ENCODE assay signal across 9 cellular contexts in genomic region chr14:94342334-94342934, GRCh38. TPM values are rescaled to one million over a fixed set of nuclear protein-coding genes. Genes with fewer than 3 reads are reported as not detected.
DNase-seq lines count a peak whose midpoint lies in the region; ATAC-seq, FAIRE-seq and TF ChIP-seq lines count a peak whose summit lies in the region.
"Had no signal": no experiment of that assay in that cellular context is flagged by ENCODE, and none has a peak within 500 bp of the region (broad histone marks: within the 10 kb centered on the region; RNA-seq: fewer than 3 reads in every experiment).

No MANE protein-coding gene starts in this region.

- DNase-seq in Ammon's horn (ENCODE audit: low spot score), result peak; percentile 74
- peak; percentile 88 for DNase-seq in HTR-8/SVneo (ENCODE audit: insufficient read length, low spot score)
- DNase-seq in left ventricle myocardium inferior, result peak; percentile 84
- peak; percentile 55 for DNase-seq in stimulated activated CD8-positive, alpha-beta memory T cell treated with anti-CD3 and anti-CD28 coated beads, Interleukin-4, amount 100 ng/mL, for 48 hours
- no peak for DNase-seq in HAP-1 (ENCODE audit: low spot score in 2 of 2)
- no peak for DNase-seq in UCSD-AML1 (lab: John Stamatoyannopoulos, UW; ENCODE audit: unreplicated experiment)
- DNase-seq in NCI-H128 (lab: John Stamatoyannopoulos, UW; ENCODE audit: unreplicated experiment), result no peak

- H3K4me1 Mint-ChIP-seq in activated T-helper 17 cell treated with anti-CD3 and anti-CD28 coated beads, Interleukin-2, amount 50 U/mL, for 72 hours, result peaks cover 56% of the 10 kb centered on the region

- intact Hi-C loops in left ventricle myocardium inferior (cut with micrococcal nuclease), result no loop called here

- H3K4me3 ChIP-seq in left ventricle myocardium inferior (no peak overlapping the region), HAP-1 (no peak overlapping the region)

- H3K27me3 ChIP-seq in left ventricle myocardium inferior (ENCODE audit: low read depth) (peaks cover 1% of the 10 kb centered on the region), HAP-1 (ENCODE audit: low read depth) (no peaks in the 10 kb centered on the region)

- FAIRE-seq in HTR-8/SVneo (lab: Jason Lieb, UNC), result peak; percentile 44

- peaks cover 26% of the 10 kb centered on the region for H3K9me3 Mint-ChIP-seq in activated T-helper 17 cell treated with anti-CD3 and anti-CD28 coated beads, Interleukin-2, amount 50 U/mL, for 72 hours

- peaks cover 5% of the 10 kb centered on the region for H3K36me3 Mint-ChIP-seq in activated T-helper 17 cell treated with anti-CD3 and anti-CD28 coated beads, Interleukin-2, amount 50 U/mL, for 72 hours (ENCODE audit: low read depth)

- H3K9me3 ChIP-seq in left ventricle myocardium inferior (replicated peaks), result no peaks in the 10 kb centered on the region
- H3K9me3 ChIP-seq in HAP-1, result no peaks in the 10 kb centered on the region

- H3K4me3 Mint-ChIP-seq in activated T-helper 17 cell treated with anti-CD3 and anti-CD28 coated beads, Interleukin-2, amount 50 U/mL, for 72 hours, result peak overlapping the region; percentile 72

- no peak overlapping the region for H3K27ac ChIP-seq in left ventricle myocardium inferior (replicated peaks)

- no peaks in the 10 kb centered on the region for H3K27me3 Mint-ChIP-seq in activated T-helper 17 cell treated with anti-CD3 and anti-CD28 coated beads, Interleukin-2, amount 50 U/mL, for 72 hours

- peak; percentile 70 for ATAC-seq in activated T-helper 17 cell treated with anti-CD3 and anti-CD28 coated beads, Interleukin-2, amount 50 U/mL, for 72 hours (replicated peaks)

- in situ Hi-C loops in HAP-1 (cut with MboI; ENCODE audit: low sequenced_read_pairs), result no loop called here

- H3K4me1 ChIP-seq in left ventricle myocardium inferior, result peaks cover 14% of the 10 kb centered on the region
- no peaks in the 10 kb centered on the region for H3K4me1 ChIP-seq in HAP-1

- TF ChIP-seq CTCF in left ventricle myocardium inferior (IDR thresholded peaks at IDR 0.05; ENCODE audit: borderline replicate concordance), result no peak

- H3K36me3 ChIP-seq in left ventricle myocardium inferior, result no peaks in the 10 kb centered on the region
- no peaks in the 10 kb centered on the region for H3K36me3 ChIP-seq in HAP-1 (replicated peaks)

- H3K27ac Mint-ChIP-seq in activated T-helper 17 cell treated with anti-CD3 and anti-CD28 coated beads, Interleukin-2, amount 50 U/mL, for 72 hours, result peak overlapping the region; percentile 94

RNA-seq across cellular contexts. Expression of gene SERPINA6, which starts 19.3 kb away (rescaled TPM):
- under 1 TPM in 1 of 2 donors, not detected in 1; 0.61 TPM for total RNA-seq in activated T-helper 17 cell treated with anti-CD3 and anti-CD28 coated beads, Interleukin-2, amount 50 U/mL, for 72 hours
- total RNA-seq in left ventricle myocardium inferior, result not detected
- total RNA-seq: urinary bladder had no signal

RNA-seq across cellular contexts. Expression of gene SERPINA2, which starts 24.1 kb away (rescaled TPM):
- total RNA-seq in activated T-helper 17 cell treated with anti-CD3 and anti-CD28 coated beads, Interleukin-2, amount 50 U/mL, for 72 hours, result under 1 TPM in 1 of 2 donors, not detected in 1; 0.29 TPM
- not detected for total RNA-seq in left ventricle myocardium inferior
- total RNA-seq: urinary bladder had no signal

RNA-seq across cellular contexts. Expression of gene SERPINA1, which starts 46.0 kb away (rescaled TPM):
- total RNA-seq in activated T-helper 17 cell treated with anti-CD3 and anti-CD28 coated beads, Interleukin-2, amount 50 U/mL, for 72 hours, result 100 to 1,000 TPM in 1 of 2 donors, 1 to 10 TPM in 1; 1.3 to 160 TPM
- total RNA-seq in left ventricle myocardium inferior, result 4.4 TPM

RNA-seq across cellular contexts. Expression of gene SERPINA10, which starts 49.4 kb away (rescaled TPM):
- not detected for total RNA-seq in activated T-helper 17 cell treated with anti-CD3 and anti-CD28 coated beads, Interleukin-2, amount 50 U/mL, for 72 hours
- total RNA-seq in left ventricle myocardium inferior, result not detected
- total RNA-seq: urinary bladder had no signal

Comparison
In these comparisons a context has a peak if more than half of its experiments do, and no peak if none do; other contexts are left out.
1. DNase-seq: peak in Ammon's horn (single experiment), HTR-8/SVneo (single experiment), left ventricle myocardium inferior (single experiment) and stimulated activated CD8-positive, alpha-beta memory T cell treated with anti-CD3 and anti-CD28 coated beads, Interleukin-4, amount 100 ng/mL, for 48 hours (single experiment); none in HAP-1 (0 of 2), UCSD-AML1 (single experiment) and NCI-H128 (single experiment).